In the genomic region with DNA sequence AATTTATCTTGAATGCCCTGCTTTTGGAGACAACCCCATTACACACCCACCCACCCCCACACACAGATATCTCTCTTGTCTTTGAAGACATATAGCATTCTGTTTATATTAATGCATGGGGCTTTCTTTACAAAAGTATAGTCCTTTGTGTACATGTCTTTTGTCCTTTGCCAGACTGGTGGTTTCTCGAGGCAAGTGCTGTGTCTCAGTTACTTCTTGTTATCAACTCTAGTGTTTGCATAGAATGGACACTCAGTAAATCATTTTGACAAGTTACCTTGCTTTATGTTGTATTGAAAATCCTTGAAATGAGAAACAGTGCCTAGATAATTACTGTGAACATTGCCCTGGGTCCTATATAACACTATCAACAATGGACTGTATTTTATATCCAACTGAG, we compare ENCODE assay signal across 1 cellular context.
A peak's percentile ranks its signal among the peaks of the same experiment; 100 is the strongest.
TF ChIP-seq lines count a peak whose summit lies in the region.

No MANE protein-coding gene starts in this region.

TF ChIP-seq in K562, 482 proteins besides CTCF, POLR2A, EP300 and RAD21 (continued from another document and continues in another):
- TF ChIP-seq, protein P1, sequence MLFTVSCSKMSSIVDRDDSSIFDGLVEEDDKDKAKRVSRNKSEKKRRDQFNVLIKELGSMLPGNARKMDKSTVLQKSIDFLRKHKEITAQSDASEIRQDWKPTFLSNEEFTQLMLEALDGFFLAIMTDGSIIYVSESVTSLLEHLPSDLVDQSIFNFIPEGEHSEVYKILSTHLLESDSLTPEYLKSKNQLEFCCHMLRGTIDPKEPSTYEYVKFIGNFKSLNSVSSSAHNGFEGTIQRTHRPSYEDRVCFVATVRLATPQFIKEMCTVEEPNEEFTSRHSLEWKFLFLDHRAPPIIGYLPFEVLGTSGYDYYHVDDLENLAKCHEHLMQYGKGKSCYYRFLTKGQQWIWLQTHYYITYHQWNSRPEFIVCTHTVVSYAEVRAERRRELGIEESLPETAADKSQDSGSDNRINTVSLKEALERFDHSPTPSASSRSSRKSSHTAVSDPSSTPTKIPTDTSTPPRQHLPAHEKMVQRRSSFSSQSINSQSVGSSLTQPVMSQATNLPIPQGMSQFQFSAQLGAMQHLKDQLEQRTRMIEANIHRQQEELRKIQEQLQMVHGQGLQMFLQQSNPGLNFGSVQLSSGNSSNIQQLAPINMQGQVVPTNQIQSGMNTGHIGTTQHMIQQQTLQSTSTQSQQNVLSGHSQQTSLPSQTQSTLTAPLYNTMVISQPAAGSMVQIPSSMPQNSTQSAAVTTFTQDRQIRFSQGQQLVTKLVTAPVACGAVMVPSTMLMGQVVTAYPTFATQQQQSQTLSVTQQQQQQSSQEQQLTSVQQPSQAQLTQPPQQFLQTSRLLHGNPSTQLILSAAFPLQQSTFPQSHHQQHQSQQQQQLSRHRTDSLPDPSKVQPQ (CRISPR knock-in tag; IDR thresholded peaks at IDR 0.05; ENCODE audit: borderline replicate concordance), result no peak
- 0 out of 4 replicates have a peak, but pooled peaks of 1 of the 2 experiments have one; percentile 11 for TF ChIP-seq HDAC1 (IDR thresholded peaks at IDR 0.05)
- TF ChIP-seq NFE2 (IDR thresholded peaks at IDR 0.05; ENCODE audit: low read depth), result no peak
- TF ChIP-seq RBM15 (IDR thresholded peaks at IDR 0.05; ENCODE audit: insufficient read depth, low read length), result no peak
- TF ChIP-seq SOX6 (IDR thresholded peaks at IDR 0.05), result peak; percentile 66
- no peak for TF ChIP-seq MAZ (CRISPR knock-in tag; conservative IDR thresholded peaks at IDR 0.05 in 1 of 2, IDR thresholded peaks at IDR 0.05 in 1 of 2)
- no peak for TF ChIP-seq KLF13 (tag; IDR thresholded peaks at IDR 0.05; ENCODE audit: borderline replicate concordance, low read depth)
- no peak for TF ChIP-seq SRSF9 (IDR thresholded peaks at IDR 0.05; ENCODE audit: borderline replicate concordance, low read depth, low read length)
- TF ChIP-seq, protein P2, sequence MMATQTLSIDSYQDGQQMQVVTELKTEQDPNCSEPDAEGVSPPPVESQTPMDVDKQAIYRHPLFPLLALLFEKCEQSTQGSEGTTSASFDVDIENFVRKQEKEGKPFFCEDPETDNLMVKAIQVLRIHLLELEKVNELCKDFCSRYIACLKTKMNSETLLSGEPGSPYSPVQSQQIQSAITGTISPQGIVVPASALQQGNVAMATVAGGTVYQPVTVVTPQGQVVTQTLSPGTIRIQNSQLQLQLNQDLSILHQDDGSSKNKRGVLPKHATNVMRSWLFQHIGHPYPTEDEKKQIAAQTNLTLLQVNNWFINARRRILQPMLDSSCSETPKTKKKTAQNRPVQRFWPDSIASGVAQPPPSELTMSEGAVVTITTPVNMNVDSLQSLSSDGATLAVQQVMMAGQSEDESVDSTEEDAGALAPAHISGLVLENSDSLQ (IDR thresholded peaks at IDR 0.05), result peak; percentile 82
- TF ChIP-seq ZKSCAN3 (CRISPR knock-in tag; IDR thresholded peaks at IDR 0.05), result no peak
- no peak for TF ChIP-seq HMG20B (CRISPR knock-in tag; IDR thresholded peaks at IDR 0.05)
- peak; percentile 19 to 21; a peak in 1 of 4 replicates for TF ChIP-seq KDM1A (IDR thresholded peaks at IDR 0.05)
- no peak for TF ChIP-seq SIRT6 (IDR thresholded peaks at IDR 0.05; ENCODE audit: low read depth, low read length)
- 0 out of 2 replicates have a peak, but pooled peaks have one; percentile 23 for TF ChIP-seq SMARCC2 (IDR thresholded peaks at IDR 0.05; ENCODE audit: low read depth)
- no peak for TF ChIP-seq SRSF3 (IDR thresholded peaks at IDR 0.05; ENCODE audit: insufficient read depth, low read length)
- TF ChIP-seq NCOR1 (IDR thresholded peaks at IDR 0.05), result peak; percentile 37
- TF ChIP-seq ZNF253 (CRISPR knock-in tag; conservative IDR thresholded peaks at IDR 0.05), result no peak
- TF ChIP-seq, protein P3, sequence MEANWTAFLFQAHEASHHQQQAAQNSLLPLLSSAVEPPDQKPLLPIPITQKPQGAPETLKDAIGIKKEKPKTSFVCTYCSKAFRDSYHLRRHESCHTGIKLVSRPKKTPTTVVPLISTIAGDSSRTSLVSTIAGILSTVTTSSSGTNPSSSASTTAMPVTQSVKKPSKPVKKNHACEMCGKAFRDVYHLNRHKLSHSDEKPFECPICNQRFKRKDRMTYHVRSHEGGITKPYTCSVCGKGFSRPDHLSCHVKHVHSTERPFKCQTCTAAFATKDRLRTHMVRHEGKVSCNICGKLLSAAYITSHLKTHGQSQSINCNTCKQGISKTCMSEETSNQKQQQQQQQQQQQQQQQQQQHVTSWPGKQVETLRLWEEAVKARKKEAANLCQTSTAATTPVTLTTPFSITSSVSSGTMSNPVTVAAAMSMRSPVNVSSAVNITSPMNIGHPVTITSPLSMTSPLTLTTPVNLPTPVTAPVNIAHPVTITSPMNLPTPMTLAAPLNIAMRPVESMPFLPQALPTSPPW (CRISPR knock-in tag; IDR thresholded peaks at IDR 0.05), result no peak
- no peak for TF ChIP-seq ATF7 (IDR thresholded peaks at IDR 0.05)
- TF ChIP-seq CBX3 (IDR thresholded peaks at IDR 0.05; ENCODE audit: borderline replicate concordance in 1 of 2, low read length in 2 of 2), result no peak
- no peak for TF ChIP-seq ZBTB1 (CRISPR knock-in tag; IDR thresholded peaks at IDR 0.05; ENCODE audit: borderline replicate concordance, low read depth)
- TF ChIP-seq, protein P4, sequence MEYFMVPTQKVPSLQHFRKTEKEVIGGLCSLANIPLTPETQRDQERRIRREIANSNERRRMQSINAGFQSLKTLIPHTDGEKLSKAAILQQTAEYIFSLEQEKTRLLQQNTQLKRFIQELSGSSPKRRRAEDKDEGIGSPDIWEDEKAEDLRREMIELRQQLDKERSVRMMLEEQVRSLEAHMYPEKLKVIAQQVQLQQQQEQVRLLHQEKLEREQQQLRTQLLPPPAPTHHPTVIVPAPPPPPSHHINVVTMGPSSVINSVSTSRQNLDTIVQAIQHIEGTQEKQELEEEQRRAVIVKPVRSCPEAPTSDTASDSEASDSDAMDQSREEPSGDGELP (CRISPR knock-in tag; IDR thresholded peaks at IDR 0.05; ENCODE audit: borderline replicate concordance), result no peak
- TF ChIP-seq TEAD2 (tag; IDR thresholded peaks at IDR 0.05), result no peak
- no peak for TF ChIP-seq ZNF124 (CRISPR knock-in tag; IDR thresholded peaks at IDR 0.05)
- TF ChIP-seq PRMT5 (CRISPR knock-in tag; IDR thresholded peaks at IDR 0.05), result no peak
- TF ChIP-seq, protein P5, sequence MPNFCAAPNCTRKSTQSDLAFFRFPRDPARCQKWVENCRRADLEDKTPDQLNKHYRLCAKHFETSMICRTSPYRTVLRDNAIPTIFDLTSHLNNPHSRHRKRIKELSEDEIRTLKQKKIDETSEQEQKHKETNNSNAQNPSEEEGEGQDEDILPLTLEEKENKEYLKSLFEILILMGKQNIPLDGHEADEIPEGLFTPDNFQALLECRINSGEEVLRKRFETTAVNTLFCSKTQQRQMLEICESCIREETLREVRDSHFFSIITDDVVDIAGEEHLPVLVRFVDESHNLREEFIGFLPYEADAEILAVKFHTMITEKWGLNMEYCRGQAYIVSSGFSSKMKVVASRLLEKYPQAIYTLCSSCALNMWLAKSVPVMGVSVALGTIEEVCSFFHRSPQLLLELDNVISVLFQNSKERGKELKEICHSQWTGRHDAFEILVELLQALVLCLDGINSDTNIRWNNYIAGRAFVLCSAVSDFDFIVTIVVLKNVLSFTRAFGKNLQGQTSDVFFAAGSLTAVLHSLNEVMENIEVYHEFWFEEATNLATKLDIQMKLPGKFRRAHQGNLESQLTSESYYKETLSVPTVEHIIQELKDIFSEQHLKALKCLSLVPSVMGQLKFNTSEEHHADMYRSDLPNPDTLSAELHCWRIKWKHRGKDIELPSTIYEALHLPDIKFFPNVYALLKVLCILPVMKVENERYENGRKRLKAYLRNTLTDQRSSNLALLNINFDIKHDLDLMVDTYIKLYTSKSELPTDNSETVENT (CRISPR knock-in tag; IDR thresholded peaks at IDR 0.05), result no peak
- TF ChIP-seq STAG1 (CRISPR knock-in tag; IDR thresholded peaks at IDR 0.05; ENCODE audit: borderline replicate concordance), result no peak
- TF ChIP-seq, protein P6, sequence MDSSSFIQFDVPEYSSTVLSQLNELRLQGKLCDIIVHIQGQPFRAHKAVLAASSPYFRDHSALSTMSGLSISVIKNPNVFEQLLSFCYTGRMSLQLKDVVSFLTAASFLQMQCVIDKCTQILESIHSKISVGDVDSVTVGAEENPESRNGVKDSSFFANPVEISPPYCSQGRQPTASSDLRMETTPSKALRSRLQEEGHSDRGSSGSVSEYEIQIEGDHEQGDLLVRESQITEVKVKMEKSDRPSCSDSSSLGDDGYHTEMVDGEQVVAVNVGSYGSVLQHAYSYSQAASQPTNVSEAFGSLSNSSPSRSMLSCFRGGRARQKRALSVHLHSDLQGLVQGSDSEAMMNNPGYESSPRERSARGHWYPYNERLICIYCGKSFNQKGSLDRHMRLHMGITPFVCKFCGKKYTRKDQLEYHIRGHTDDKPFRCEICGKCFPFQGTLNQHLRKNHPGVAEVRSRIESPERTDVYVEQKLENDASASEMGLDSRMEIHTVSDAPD (CRISPR knock-in tag; IDR thresholded peaks at IDR 0.05), result no peak
- no peak for TF ChIP-seq U2AF2 (optimal IDR thresholded peaks at IDR 0.05; ENCODE audit: low read depth, low read length)
- no peak for TF ChIP-seq XRCC4 (IDR thresholded peaks at IDR 0.05; ENCODE audit: extremely low read depth, insufficient read depth, insufficient read length)
- TF ChIP-seq, protein P7, sequence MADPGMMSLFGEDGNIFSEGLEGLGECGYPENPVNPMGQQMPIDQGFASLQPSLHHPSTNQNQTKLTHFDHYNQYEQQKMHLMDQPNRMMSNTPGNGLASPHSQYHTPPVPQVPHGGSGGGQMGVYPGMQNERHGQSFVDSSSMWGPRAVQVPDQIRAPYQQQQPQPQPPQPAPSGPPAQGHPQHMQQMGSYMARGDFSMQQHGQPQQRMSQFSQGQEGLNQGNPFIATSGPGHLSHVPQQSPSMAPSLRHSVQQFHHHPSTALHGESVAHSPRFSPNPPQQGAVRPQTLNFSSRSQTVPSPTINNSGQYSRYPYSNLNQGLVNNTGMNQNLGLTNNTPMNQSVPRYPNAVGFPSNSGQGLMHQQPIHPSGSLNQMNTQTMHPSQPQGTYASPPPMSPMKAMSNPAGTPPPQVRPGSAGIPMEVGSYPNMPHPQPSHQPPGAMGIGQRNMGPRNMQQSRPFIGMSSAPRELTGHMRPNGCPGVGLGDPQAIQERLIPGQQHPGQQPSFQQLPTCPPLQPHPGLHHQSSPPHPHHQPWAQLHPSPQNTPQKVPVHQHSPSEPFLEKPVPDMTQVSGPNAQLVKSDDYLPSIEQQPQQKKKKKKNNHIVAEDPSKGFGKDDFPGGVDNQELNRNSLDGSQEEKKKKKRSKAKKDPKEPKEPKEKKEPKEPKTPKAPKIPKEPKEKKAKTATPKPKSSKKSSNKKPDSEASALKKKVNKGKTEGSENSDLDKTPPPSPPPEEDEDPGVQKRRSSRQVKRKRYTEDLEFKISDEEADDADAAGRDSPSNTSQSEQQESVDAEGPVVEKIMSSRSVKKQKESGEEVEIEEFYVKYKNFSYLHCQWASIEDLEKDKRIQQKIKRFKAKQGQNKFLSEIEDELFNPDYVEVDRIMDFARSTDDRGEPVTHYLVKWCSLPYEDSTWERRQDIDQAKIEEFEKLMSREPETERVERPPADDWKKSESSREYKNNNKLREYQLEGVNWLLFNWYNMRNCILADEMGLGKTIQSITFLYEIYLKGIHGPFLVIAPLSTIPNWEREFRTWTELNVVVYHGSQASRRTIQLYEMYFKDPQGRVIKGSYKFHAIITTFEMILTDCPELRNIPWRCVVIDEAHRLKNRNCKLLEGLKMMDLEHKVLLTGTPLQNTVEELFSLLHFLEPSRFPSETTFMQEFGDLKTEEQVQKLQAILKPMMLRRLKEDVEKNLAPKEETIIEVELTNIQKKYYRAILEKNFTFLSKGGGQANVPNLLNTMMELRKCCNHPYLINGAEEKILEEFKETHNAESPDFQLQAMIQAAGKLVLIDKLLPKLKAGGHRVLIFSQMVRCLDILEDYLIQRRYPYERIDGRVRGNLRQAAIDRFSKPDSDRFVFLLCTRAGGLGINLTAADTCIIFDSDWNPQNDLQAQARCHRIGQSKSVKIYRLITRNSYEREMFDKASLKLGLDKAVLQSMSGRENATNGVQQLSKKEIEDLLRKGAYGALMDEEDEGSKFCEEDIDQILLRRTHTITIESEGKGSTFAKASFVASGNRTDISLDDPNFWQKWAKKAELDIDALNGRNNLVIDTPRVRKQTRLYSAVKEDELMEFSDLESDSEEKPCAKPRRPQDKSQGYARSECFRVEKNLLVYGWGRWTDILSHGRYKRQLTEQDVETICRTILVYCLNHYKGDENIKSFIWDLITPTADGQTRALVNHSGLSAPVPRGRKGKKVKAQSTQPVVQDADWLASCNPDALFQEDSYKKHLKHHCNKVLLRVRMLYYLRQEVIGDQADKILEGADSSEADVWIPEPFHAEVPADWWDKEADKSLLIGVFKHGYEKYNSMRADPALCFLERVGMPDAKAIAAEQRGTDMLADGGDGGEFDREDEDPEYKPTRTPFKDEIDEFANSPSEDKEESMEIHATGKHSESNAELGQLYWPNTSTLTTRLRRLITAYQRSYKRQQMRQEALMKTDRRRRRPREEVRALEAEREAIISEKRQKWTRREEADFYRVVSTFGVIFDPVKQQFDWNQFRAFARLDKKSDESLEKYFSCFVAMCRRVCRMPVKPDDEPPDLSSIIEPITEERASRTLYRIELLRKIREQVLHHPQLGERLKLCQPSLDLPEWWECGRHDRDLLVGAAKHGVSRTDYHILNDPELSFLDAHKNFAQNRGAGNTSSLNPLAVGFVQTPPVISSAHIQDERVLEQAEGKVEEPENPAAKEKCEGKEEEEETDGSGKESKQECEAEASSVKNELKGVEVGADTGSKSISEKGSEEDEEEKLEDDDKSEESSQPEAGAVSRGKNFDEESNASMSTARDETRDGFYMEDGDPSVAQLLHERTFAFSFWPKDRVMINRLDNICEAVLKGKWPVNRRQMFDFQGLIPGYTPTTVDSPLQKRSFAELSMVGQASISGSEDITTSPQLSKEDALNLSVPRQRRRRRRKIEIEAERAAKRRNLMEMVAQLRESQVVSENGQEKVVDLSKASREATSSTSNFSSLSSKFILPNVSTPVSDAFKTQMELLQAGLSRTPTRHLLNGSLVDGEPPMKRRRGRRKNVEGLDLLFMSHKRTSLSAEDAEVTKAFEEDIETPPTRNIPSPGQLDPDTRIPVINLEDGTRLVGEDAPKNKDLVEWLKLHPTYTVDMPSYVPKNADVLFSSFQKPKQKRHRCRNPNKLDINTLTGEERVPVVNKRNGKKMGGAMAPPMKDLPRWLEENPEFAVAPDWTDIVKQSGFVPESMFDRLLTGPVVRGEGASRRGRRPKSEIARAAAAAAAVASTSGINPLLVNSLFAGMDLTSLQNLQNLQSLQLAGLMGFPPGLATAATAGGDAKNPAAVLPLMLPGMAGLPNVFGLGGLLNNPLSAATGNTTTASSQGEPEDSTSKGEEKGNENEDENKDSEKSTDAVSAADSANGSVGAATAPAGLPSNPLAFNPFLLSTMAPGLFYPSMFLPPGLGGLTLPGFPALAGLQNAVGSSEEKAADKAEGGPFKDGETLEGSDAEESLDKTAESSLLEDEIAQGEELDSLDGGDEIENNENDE (IDR thresholded peaks at IDR 0.05; ENCODE audit: low read depth, low read length), result no peak
- TF ChIP-seq BCOR (IDR thresholded peaks at IDR 0.05), result no peak
- TF ChIP-seq HNRNPK (IDR thresholded peaks at IDR 0.05; ENCODE audit: low read depth, low read length, poor library complexity, severe bottlenecking), result no peak
- no peak for TF ChIP-seq SMARCB1 (IDR thresholded peaks at IDR 0.05; ENCODE audit: insufficient read length, low read depth)
